In genomic region chr5:885127-885442, GRCh38 we compare ENCODE assay signal across 23 cellular contexts. TPM values are rescaled to one million over a fixed set of nuclear protein-coding genes. Genes with fewer than 3 reads are reported as not detected.
"Had no signal": no experiment of that assay in that cellular context is flagged by ENCODE, and none has a peak within 500 bp of the region (broad histone marks: within the 10 kb centered on the region; RNA-seq: fewer than 3 reads in every experiment).

No MANE protein-coding gene starts in this region.

- H3K27me3 ChIP-seq: ascending aorta, body of pancreas, SJCRH30 had no signal

- FAIRE-seq: bronchial epithelial cell, RCC 7860 had no signal

- H3K27ac ChIP-seq: ascending aorta, body of pancreas, SJCRH30, WERI-Rb-1 had no signal

- H3K4me3 ChIP-seq: ascending aorta, body of pancreas, SJCRH30 had no signal

- DNase-seq: activated CD4-positive, alpha-beta T cell treated with anti-CD3 and anti-CD28 coated beads for 48 hours; activated CD4-positive, alpha-beta T cell treated with anti-CD3 and anti-CD28 coated beads, Interleukin-2, amount 50 U/mL, for 48 hours; activated CD8-positive, alpha-beta memory T cell treated with anti-CD3 and anti-CD28 coated beads for 24 hours; activated effector memory CD4-positive, alpha-beta T cell treated with anti-CD3 and anti-CD28 coated beads, Interleukin-2, amount 50 U/mL, for 16 hours; activated naive CD4-positive, alpha-beta T cell treated with Interleukin-2 at 50 U/mL for 16 hours; activated naive CD8-positive, alpha-beta T cell treated with anti-CD3 and anti-CD28 coated beads, Interleukin-2, amount 50 U/mL, for 24 hours; activated T-cell treated with anti-CD3 and anti-CD28 coated beads, Interleukin-2, amount 50 U/mL, for 4 hours; amniotic stem cell; Karpas-422; MM.1S; NCI-H1436; NCI-H1694 treated with DMSO at 0.1 percent for 48 hours; NCI-H345; SJCRH30; SK-N-SH; T-helper 1 cell; WERI-Rb-1 had no signal

- H3K9ac ChIP-seq: SK-N-SH had no signal

- H3K4me1 ChIP-seq: ascending aorta, body of pancreas, SJCRH30 had no signal

- ATAC-seq: activated CD4-positive, CD25-positive, alpha-beta regulatory T cell treated with anti-CD3 and anti-CD28 coated beads, Interleukin-2, amount 50 U/mL, for 24 hours; activated naive CD4-positive, alpha-beta T cell treated with anti-CD3 and anti-CD28 coated beads, Interleukin-2, amount 50 U/mL, for 72 hours; activated naive CD8-positive, alpha-beta T cell treated with anti-CD3 and anti-CD28 coated beads, Interleukin-2, amount 50 U/mL, for 24 hours; activated T-cell treated with anti-CD3 and anti-CD28 coated beads, Interleukin-2, amount 50 U/mL, for 4 hours; body of pancreas had no signal

- H3K9me3 ChIP-seq: ascending aorta, body of pancreas, SJCRH30, SK-N-SH had no signal

RNA-seq across cellular contexts. Expression of gene TRIP13, which starts 7.6 kb away (rescaled TPM):
- total RNA-seq: ascending aorta had no signal

RNA-seq across cellular contexts. Expression of gene ZDHHC11, which starts 34.3 kb away (rescaled TPM):
- total RNA-seq: ascending aorta had no signal
